ENCODE assay signal across 1 cellular context in genomic region chr1:161177112-161177935, GRCh38.
TF ChIP-seq lines count a peak whose summit lies in the region.

Gene B4GALT3, minus strand, starts transcription at chr1:161177507. Its CDS starts 1,447 bp downstream, at chr1:161176060.

TF ChIP-seq in GM12878, 131 proteins besides CTCF, POLR2A, EP300 and RAD21 (continued from another document and continues in another):
- TF ChIP-seq CEBPZ (IDR thresholded peaks at IDR 0.05; ENCODE audit: low read depth, low read length) (no peak), ESRRA (IDR thresholded peaks at IDR 0.05; ENCODE audit: low read length) (no peak), RAD51 (IDR thresholded peaks at IDR 0.05) (no peak), POLR2AphosphoS5 (IDR thresholded peaks at IDR 0.05; ENCODE audit: low read length) (peak; percentile 95), CBFB (IDR thresholded peaks at IDR 0.05; ENCODE audit: low read depth) (0 out of 2 replicates have a peak, but pooled peaks have one; percentile 43), ZNF687 (IDR thresholded peaks at IDR 0.05) (peak; percentile 81), USF1 (IDR thresholded peaks at IDR 0.05; ENCODE audit: borderline replicate concordance, extremely low read length, insufficient read depth, low read depth, low read length) (peak; percentile 15), CHD1 (IDR thresholded peaks at IDR 0.05; ENCODE audit: low read depth, low read length) (no peak), ZBED1 (IDR thresholded peaks at IDR 0.05; ENCODE audit: borderline replicate concordance) (no peak; the same call in 1 of the 2 replicates), NRF1 (conservative IDR thresholded peaks at IDR 0.05; ENCODE audit: low read depth, low read length) (no peak), MEF2A (IDR thresholded peaks at IDR 0.05; ENCODE audit: insufficient read depth, low read depth, low read length) (0 out of 2 replicates have a peak, but pooled peaks have one; percentile 15), DPF2 (IDR thresholded peaks at IDR 0.05) (0 out of 2 replicates have a peak, but pooled peaks have one; percentile 32), EGR1 (IDR thresholded peaks at IDR 0.05; ENCODE audit: borderline replicate concordance in 1 of 2, low read depth in 2 of 2, low read length in 2 of 2) (peak in 1 of 2 experiments; percentile 96; a peak in 2 of 3 replicates), ZZZ3 (IDR thresholded peaks at IDR 0.05; ENCODE audit: control insufficient read depth, insufficient read length, low read depth) (no peak), RFX5 (IDR thresholded peaks at IDR 0.05; ENCODE audit: low read depth, low read length) (no peak), HSF1 (IDR thresholded peaks at IDR 0.05; ENCODE audit: low read depth, low read length) (no peak), BCLAF1 (IDR thresholded peaks at IDR 0.05) (no peak), IRF5 (IDR thresholded peaks at IDR 0.05; ENCODE audit: borderline replicate concordance) (no peak), SP1 (IDR thresholded peaks at IDR 0.05; ENCODE audit: low read depth, low read length) (peak; percentile 47), ASH2L (IDR thresholded peaks at IDR 0.05; ENCODE audit: borderline replicate concordance, low read depth) (no peak), MTA2 (IDR thresholded peaks at IDR 0.05; ENCODE audit: low read depth) (no peak), PAX5 (IDR thresholded peaks at IDR 0.05; ENCODE audit: borderline replicate concordance, low read depth, low read length) (peak; percentile 53; the same call in 1 of the 2 replicates), RBBP5 (conservative IDR thresholded peaks at IDR 0.05) (no peak), ELK1 (IDR thresholded peaks at IDR 0.05; ENCODE audit: low read depth, low read length) (no peak), NR2C2 (IDR thresholded peaks at IDR 0.05; ENCODE audit: borderline replicate concordance, control insufficient read depth, insufficient read length, low read depth) (no peak), STAT1 (conservative IDR thresholded peaks at IDR 0.05) (no peak), ZBTB4 (CRISPR knock-in tag; IDR thresholded peaks at IDR 0.05) (no peak), IRF4 (IDR thresholded peaks at IDR 0.05; ENCODE audit: low read depth, low read length) (0 out of 2 replicates have a peak, but pooled peaks have one; percentile 16), NKRF (conservative IDR thresholded peaks at IDR 0.05) (no peak; the same call in 1 of the 2 replicates), KLF5 (IDR thresholded peaks at IDR 0.05; ENCODE audit: partially characterized antibody) (no peak)
